ENCODE assay signal across 9 cellular contexts in the genomic region with DNA sequence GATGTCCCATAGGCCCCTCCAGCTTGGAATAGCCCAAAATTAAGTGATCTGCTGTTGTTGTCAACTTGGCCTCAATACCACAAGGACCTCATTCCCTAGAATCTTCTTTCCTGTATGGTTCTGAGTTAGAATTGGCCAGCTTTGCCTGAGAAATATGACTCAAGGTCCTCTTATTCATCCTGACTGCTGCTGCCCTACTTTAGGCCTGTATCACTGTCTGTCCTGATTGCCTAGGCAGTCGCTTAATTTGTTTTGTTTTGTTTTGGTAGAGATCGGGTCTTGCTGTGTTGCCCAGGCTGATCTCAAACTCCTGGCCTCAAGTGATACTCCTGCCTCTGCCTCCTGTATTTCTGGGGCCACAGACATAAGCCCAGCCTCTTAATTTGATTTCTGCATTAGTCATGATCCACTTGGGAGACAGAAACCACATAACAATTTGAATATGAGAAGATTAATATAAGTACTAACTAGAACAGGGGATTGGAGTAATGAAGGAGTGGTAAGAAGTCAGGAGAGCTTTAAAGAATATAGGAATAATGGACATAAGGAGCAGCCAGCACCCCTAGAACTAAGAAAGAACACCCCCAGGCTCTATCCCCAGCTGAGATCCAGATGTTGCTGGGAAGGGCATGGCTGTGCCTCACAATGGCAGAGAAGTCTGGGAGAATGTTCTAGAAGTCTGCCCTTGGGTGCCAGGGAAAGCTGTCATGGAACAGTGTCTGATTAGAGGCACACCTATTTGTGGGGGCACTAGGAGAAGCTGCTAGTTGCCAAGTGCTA. TPM values are rescaled to one million over a fixed set of nuclear protein-coding genes. Genes with fewer than 3 reads are reported as not detected.
DNase-seq lines count a peak whose midpoint lies in the region; ATAC-seq and TF ChIP-seq lines count a peak whose summit lies in the region.
"Had no signal": no experiment of that assay in that cellular context is flagged by ENCODE, and none has a peak within 500 bp of the region (broad histone marks: within the 10 kb centered on the region; RNA-seq: fewer than 3 reads in every experiment).

No MANE protein-coding gene starts in this region.

- ATAC-seq in stimulated activated naive CD8-positive, alpha-beta T cell treated with anti-CD3 and anti-CD28 coated beads, Interleukin-15, amount 100 ng/mL, for 72 hours: peak; percentile 49

- no peaks in the 10 kb centered on the region for H3K27me3 Mint-ChIP-seq in activated T-cell treated with anti-CD3 and anti-CD28 coated beads, Interleukin-2, amount 50 U/mL, for 24 hours
- H3K27me3 Mint-ChIP-seq in stimulated activated naive CD8-positive, alpha-beta T cell treated with anti-CD3 and anti-CD28 coated beads, Interleukin-15, amount 100 ng/mL, for 72 hours: no peaks in the 10 kb centered on the region

- H3K36me3 ChIP-seq in BE2C: no peaks in the 10 kb centered on the region

- no peak overlapping the region for H3K4me3 ChIP-seq in BE2C (ENCODE audit: low read depth, low read length)

- no peaks in the 10 kb centered on the region for H3K4me1 ChIP-seq in BE2C

- no peak for TF ChIP-seq CTCF in BE2C (IDR thresholded peaks at IDR 0.05; ENCODE audit: low read depth, low read length)

- no peaks in the 10 kb centered on the region for H3K9me3 ChIP-seq in BE2C

- H3K27ac ChIP-seq in cingulate gyrus (ENCODE audit: low read depth, low read length): peak overlapping the region; percentile 7

- peaks cover 24% of the 10 kb centered on the region for H3K36me3 Mint-ChIP-seq in activated T-cell treated with anti-CD3 and anti-CD28 coated beads, Interleukin-2, amount 50 U/mL, for 24 hours (ENCODE audit: low read depth)

- H3K27ac Mint-ChIP-seq in activated T-cell treated with anti-CD3 and anti-CD28 coated beads, Interleukin-2, amount 50 U/mL, for 24 hours: peak overlapping the region; percentile 65
- H3K27ac Mint-ChIP-seq in stimulated activated naive CD8-positive, alpha-beta T cell treated with anti-CD3 and anti-CD28 coated beads, Interleukin-15, amount 100 ng/mL, for 72 hours: peak overlapping the region in 1 of 2 donors; percentile 77

- no peak overlapping the region for H3K4me3 Mint-ChIP-seq in activated T-cell treated with anti-CD3 and anti-CD28 coated beads, Interleukin-2, amount 50 U/mL, for 24 hours
- no peak overlapping the region for H3K4me3 Mint-ChIP-seq in stimulated activated naive CD8-positive, alpha-beta T cell treated with anti-CD3 and anti-CD28 coated beads, Interleukin-15, amount 100 ng/mL, for 72 hours

- H3K4me1 Mint-ChIP-seq in activated T-cell treated with anti-CD3 and anti-CD28 coated beads, Interleukin-2, amount 50 U/mL, for 24 hours (ENCODE audit: low read depth): peaks cover 27% of the 10 kb centered on the region
- peaks cover 23% of the 10 kb centered on the region for H3K4me1 Mint-ChIP-seq in stimulated activated naive CD8-positive, alpha-beta T cell treated with anti-CD3 and anti-CD28 coated beads, Interleukin-15, amount 100 ng/mL, for 72 hours

- DNase-seq in activated T-cell treated with anti-CD3 and anti-CD28 coated beads, Interleukin-2, amount 50 U/mL, for 24 hours: peak; percentile 26
- no peak for DNase-seq in activated T-cell treated with anti-CD3 and anti-CD28 coated beads, Interleukin-2, amount 50 U/mL, for 1 hour
- DNase-seq in M059J (ENCODE audit: low read depth): peak; percentile 40
- DNase-seq in stimulated activated naive CD8-positive, alpha-beta T cell treated with anti-CD3 and anti-CD28 coated beads, Interleukin-15, amount 100 ng/mL, for 72 hours: no peak
- no peak for DNase-seq in BE2C
- DNase-seq in D341Med (ENCODE audit: low spot score): no peak
- DNase-seq in NCI-H2081 treated with DMSO at 0.1 percent for 48 hours (lab: John Stamatoyannopoulos, UW): no peak
- DNase-seq: left ventricle myocardium superior had no signal

- H3K27me3 ChIP-seq in BE2C: no peaks in the 10 kb centered on the region

- H3K9me3 Mint-ChIP-seq in activated T-cell treated with anti-CD3 and anti-CD28 coated beads, Interleukin-2, amount 50 U/mL, for 24 hours: no peaks in the 10 kb centered on the region
- H3K9me3 Mint-ChIP-seq in stimulated activated naive CD8-positive, alpha-beta T cell treated with anti-CD3 and anti-CD28 coated beads, Interleukin-15, amount 100 ng/mL, for 72 hours: peaks cover 0 to 4% of the 10 kb centered on the region in 2 donors

RNA-seq across cellular contexts. Expression of a gene that starts 4.6 kb away (rescaled TPM):
- total RNA-seq in M059J (2014; rRNA removed; shearing (Covaris generic)): not detected in 2 replicates
- not detected for polyA plus RNA-seq in BE2C (2012; ENCODE audit: insufficient read depth, insufficient read length, low read depth)
- total RNA-seq: left ventricle myocardium superior had no signal

RNA-seq across cellular contexts. Expression of a gene that starts 29.0 kb away (rescaled TPM):
- not detected in 2 replicates for total RNA-seq in M059J (2014; rRNA removed; shearing (Covaris generic))
- not detected for polyA plus RNA-seq in BE2C (2012; ENCODE audit: insufficient read depth, insufficient read length, low read depth)
- total RNA-seq: left ventricle myocardium superior had no signal

RNA-seq across cellular contexts. Expression of a gene that starts 41.9 kb away (rescaled TPM):
- 5.3 and 8.3 TPM in 2 replicates for total RNA-seq in M059J (2014; rRNA removed; shearing (Covaris generic))
- polyA plus RNA-seq in BE2C (2012; ENCODE audit: insufficient read depth, insufficient read length, low read depth): 8.4 TPM

Comparison
In these comparisons a context has a peak if more than half of its experiments do, and no peak if none do; other contexts are left out.
1. DNase-seq: peak in activated T-cell treated with anti-CD3 and anti-CD28 coated beads, Interleukin-2, amount 50 U/mL, for 24 hours (single experiment) and M059J (single experiment); none in activated T-cell treated with anti-CD3 and anti-CD28 coated beads, Interleukin-2, amount 50 U/mL, for 1 hour (single experiment), stimulated activated naive CD8-positive, alpha-beta T cell treated with anti-CD3 and anti-CD28 coated beads, Interleukin-15, amount 100 ng/mL, for 72 hours (0 of 2), BE2C (single experiment), D341Med (single experiment) and NCI-H2081 treated with DMSO at 0.1 percent for 48 hours (single experiment).